Comparison of ENCODE assay signal across 8 cellular contexts in the genomic region with DNA sequence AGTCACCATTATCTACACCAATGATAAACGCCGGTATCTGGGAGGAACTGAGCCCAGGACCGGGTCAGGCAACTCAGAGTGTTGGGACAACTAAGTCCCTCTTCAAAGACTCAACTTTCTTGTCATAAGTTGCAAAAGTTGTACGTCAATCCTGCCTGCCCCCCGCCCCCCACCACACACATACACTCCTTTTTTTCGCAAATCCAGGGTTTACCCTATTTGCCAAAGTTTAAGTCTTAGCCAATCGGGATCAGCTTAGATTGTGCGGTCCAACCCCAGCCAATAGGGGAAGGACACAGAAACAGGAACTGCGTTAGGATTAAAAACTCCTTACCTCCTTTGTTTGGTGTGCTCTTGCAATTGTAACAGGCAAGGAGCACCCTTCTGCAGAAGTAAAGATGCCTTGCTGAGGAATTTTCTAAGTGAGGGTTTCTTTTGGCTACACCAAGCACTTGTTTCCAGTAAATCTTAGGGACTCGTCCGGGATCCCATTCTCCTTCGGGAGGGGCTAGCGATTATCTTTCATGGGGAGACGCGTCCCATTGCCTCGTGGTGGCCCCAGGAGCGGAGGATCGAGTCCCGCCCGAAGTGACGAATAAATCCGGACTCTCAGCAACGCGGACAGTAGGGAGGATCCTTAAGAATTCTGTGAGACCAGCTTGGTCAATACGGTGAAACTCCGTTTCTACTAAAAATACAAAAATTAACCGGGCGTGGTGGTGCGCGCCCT.
A peak's percentile ranks its signal among the peaks of the same experiment; 100 is the strongest.
DNase-seq lines count a peak whose midpoint lies in the region; ATAC-seq and TF ChIP-seq lines count a peak whose summit lies in the region.

No MANE protein-coding gene starts in this region.

- intact Hi-C loops in natural killer cell (cut with micrococcal nuclease) (loop anchor here (10.0 kb wide), 1 partner anchor 327 kb away; no protein-coding TSS in a partner anchor), uterus (cut with DNase I; ENCODE audit: low total_unique reads) (loop anchor here (10.0 kb wide), 1 partner anchor 577 kb away; no protein-coding TSS in a partner anchor)

- no peaks in the 10 kb centered on the region for H3K9me3 Mint-ChIP-seq in activated T-cell treated with anti-CD3 and anti-CD28 coated beads, Interleukin-2, amount 50 U/mL, for 24 hours
- no peaks in the 10 kb centered on the region for H3K9me3 Mint-ChIP-seq in natural killer cell

- peaks cover 10% of the 10 kb centered on the region for H3K36me3 Mint-ChIP-seq in activated T-cell treated with anti-CD3 and anti-CD28 coated beads, Interleukin-2, amount 50 U/mL, for 24 hours (ENCODE audit: low read depth)
- no peaks in the 10 kb centered on the region for H3K36me3 Mint-ChIP-seq in natural killer cell

- H3K4me1 Mint-ChIP-seq in activated T-cell treated with anti-CD3 and anti-CD28 coated beads, Interleukin-2, amount 50 U/mL, for 24 hours (ENCODE audit: low read depth), result peaks cover 15% of the 10 kb centered on the region
- H3K4me1 Mint-ChIP-seq in natural killer cell, result peaks cover 25 to 26% of the 10 kb centered on the region in 2 donors

- no peaks in the 10 kb centered on the region for H3K36me3 ChIP-seq in uterus

- no peaks in the 10 kb centered on the region for H3K27me3 ChIP-seq in uterus

- peak overlapping the region; percentile 84 to 87 for H3K27ac ChIP-seq in uterus

- TF ChIP-seq POLR2A in GM18505 (IDR thresholded peaks at IDR 0.05; ENCODE audit: borderline replicate concordance, extremely low read depth, insufficient read depth, insufficient read length) (no peak), uterus (IDR thresholded peaks at IDR 0.05) (peak; percentile 35 to 44)

- no peaks in the 10 kb centered on the region for H3K4me1 ChIP-seq in uterus

- no peaks in the 10 kb centered on the region for H3K9me3 ChIP-seq in uterus

- peak overlapping the region; percentile 96 for H3K4me3 ChIP-seq in fibroblast of mammary gland (ENCODE audit: control insufficient read depth, low read depth, low read length)
- peak overlapping the region; percentile 82 to 88 for H3K4me3 ChIP-seq in uterus

- H3K27ac Mint-ChIP-seq in activated T-cell treated with anti-CD3 and anti-CD28 coated beads, Interleukin-2, amount 50 U/mL, for 24 hours, result peak overlapping the region; percentile 94
- H3K27ac Mint-ChIP-seq in natural killer cell, result peak overlapping the region; percentile 92 to 98

- DNase-seq in AG08396 (ENCODE audit: low spot score) (peak; percentile 53), NCI-H526 treated with DMSO at 0.1 percent for 48 hours (lab: John Stamatoyannopoulos, UW) (peak; percentile 15), fibroblast of mammary gland (ENCODE audit: low read depth) (peak; percentile 91), natural killer cell (peak; percentile 44), uterus (peak; percentile 50 to 71)
- DNase-seq in activated T-cell treated with anti-CD3 and anti-CD28 coated beads, Interleukin-2, amount 50 U/mL, for 24 hours, result peak; percentile 57

- TF ChIP-seq CTCF in fibroblast of mammary gland (conservative IDR thresholded peaks at IDR 0.05; ENCODE audit: control insufficient read depth, insufficient read depth, low read depth, low read length) (no peak), natural killer cell (IDR thresholded peaks at IDR 0.05) (peak; percentile 23), uterus (IDR thresholded peaks at IDR 0.05) (no peak)

- ATAC-seq in GM18505 (IDR thresholded peaks at IDR 0.05; ENCODE audit: unreplicated experiment), result peak; percentile 21
- ATAC-seq in HG02970 (IDR thresholded peaks at IDR 0.05; ENCODE audit: low FRiP score, unreplicated experiment), result peak; percentile 25
- ATAC-seq in natural killer cell, result peak; percentile 58 to 67 (median 62)

- peaks cover 12% of the 10 kb centered on the region for H3K27me3 Mint-ChIP-seq in activated T-cell treated with anti-CD3 and anti-CD28 coated beads, Interleukin-2, amount 50 U/mL, for 24 hours
- H3K27me3 Mint-ChIP-seq in natural killer cell (ENCODE audit: low read depth in 2 of 2), result peaks cover 0 to 9% of the 10 kb centered on the region in 2 donors

- H3K4me3 Mint-ChIP-seq in activated T-cell treated with anti-CD3 and anti-CD28 coated beads, Interleukin-2, amount 50 U/mL, for 24 hours, result peak overlapping the region; percentile 89
- peak overlapping the region; percentile 95 for H3K4me3 Mint-ChIP-seq in natural killer cell

Comparison
In these comparisons a context has a peak if more than half of its experiments do, and no peak if none do; other contexts are left out.
1. Peak in every context shown above with its lines: DNase-seq, ATAC-seq, H3K4me3 ChIP-seq and H3K27ac ChIP-seq.
2. DNase-seq: peak in every context shown above with its lines; median percentile 91 in fibroblast of mammary gland; 60 in uterus; 57 in activated T-cell treated with anti-CD3 and anti-CD28 coated beads, Interleukin-2, amount 50 U/mL, for 24 hours; 53 in AG08396; 44 in natural killer cell; 15 in NCI-H526 treated with DMSO at 0.1 percent for 48 hours.